In genomic region chr11:1521382-1522080, GRCh38 we compare ENCODE assay signal across 10 cellular contexts. TPM values are rescaled to one million over a fixed set of nuclear protein-coding genes. Genes with fewer than 3 reads are reported as not detected.
A peak's percentile ranks its signal among the peaks of the same experiment; 100 is the strongest.
DNase-seq lines count a peak whose midpoint lies in the region; ATAC-seq and TF ChIP-seq lines count a peak whose summit lies in the region.
"Had no signal": no experiment of that assay in that cellular context is flagged by ENCODE, and none has a peak within 500 bp of the region (broad histone marks: within the 10 kb centered on the region; RNA-seq: fewer than 3 reads in every experiment).

No MANE protein-coding gene starts in this region.

- no peaks in the 10 kb centered on the region for H3K27me3 Mint-ChIP-seq in naive thymus-derived CD4-positive, alpha-beta T cell
- H3K27me3 Mint-ChIP-seq: activated naive CD4-positive, alpha-beta T cell treated with anti-CD3 and anti-CD28 coated beads, Interleukin-2, amount 50 U/mL, for 24 hours had no signal

- WGBS in SK-N-SH (ENCODE audit: low lambda C conversion rate): 93% methylated on average over 19 of the region's 21 CpGs

- peaks cover 3 to 86% (median 69%) of the 10 kb centered on the region in 7 donors for H3K4me1 Mint-ChIP-seq in naive thymus-derived CD4-positive, alpha-beta T cell

- H3K4me2 ChIP-seq in SK-N-SH: no peak overlapping the region

- H3K36me3 Mint-ChIP-seq in naive thymus-derived CD4-positive, alpha-beta T cell: no peaks in the 10 kb centered on the region
- H3K36me3 Mint-ChIP-seq: activated naive CD4-positive, alpha-beta T cell treated with anti-CD3 and anti-CD28 coated beads, Interleukin-2, amount 50 U/mL, for 24 hours had no signal

- TF ChIP-seq RAD21 in SK-N-SH (IDR thresholded peaks at IDR 0.05; ENCODE audit: low read length): no peak

- H2AFZ ChIP-seq in SK-N-SH (ENCODE audit: low read depth): no peak overlapping the region

- peaks cover 0 to 17% (median 0%) of the 10 kb centered on the region in 3 experiments for H3K36me3 ChIP-seq in naive thymus-derived CD4-positive, alpha-beta T cell (ENCODE audit: control insufficient read depth in 2 of 3, insufficient read depth in 3 of 3, low read length in 3 of 3)
- no peaks in the 10 kb centered on the region for H3K36me3 ChIP-seq in SK-N-SH (replicated peaks in 1 of 2; ENCODE audit: control insufficient read depth in 1 of 2, insufficient read depth in 2 of 2, low read length in 1 of 2)
- H3K36me3 ChIP-seq: lower lobe of right lung, thoracic aorta had no signal

- H3K4me1 ChIP-seq in naive thymus-derived CD4-positive, alpha-beta T cell (ENCODE audit: control insufficient read depth in 2 of 2, insufficient read depth in 2 of 2, low read length in 2 of 2): peaks cover 9% of the 10 kb centered on the region in 2 donors
- peaks cover 0 to 2% of the 10 kb centered on the region in 2 experiments; a peak in 1 of 4 replicates for H3K4me1 ChIP-seq in SK-N-SH (ENCODE audit: control insufficient read depth in 1 of 2, insufficient read depth in 2 of 2, low read depth in 1 of 2, low read length in 1 of 2)

- H3K9me3 ChIP-seq in naive thymus-derived CD4-positive, alpha-beta T cell (ENCODE audit: control insufficient read depth in 2 of 3, low read length in 3 of 3): no peaks in the 10 kb centered on the region
- H3K9me3 ChIP-seq in SK-N-SH: no peaks in the 10 kb centered on the region
- H3K9me3 ChIP-seq: lower lobe of right lung, thoracic aorta had no signal

- no peak overlapping the region for H3K9ac ChIP-seq in SK-N-SH

- peaks cover 92% of the 10 kb centered on the region for H4K20me1 ChIP-seq in SK-N-SH (ENCODE audit: insufficient read depth)

- no peak overlapping the region for H3K4me3 ChIP-seq in naive thymus-derived CD4-positive, alpha-beta T cell (ENCODE audit: low read length)
- H3K4me3 ChIP-seq in SK-N-SH (ENCODE audit: low read depth in 2 of 2, low read length in 1 of 2): no peak overlapping the region
- H3K4me3 ChIP-seq: lower lobe of right lung, thoracic aorta had no signal

- intact Hi-C loops in naive thymus-derived CD4-positive, alpha-beta T cell (cut with micrococcal nuclease): no loop called here

- H3K9me3 Mint-ChIP-seq in naive thymus-derived CD4-positive, alpha-beta T cell: no peaks in the 10 kb centered on the region
- H3K9me3 Mint-ChIP-seq: activated naive CD4-positive, alpha-beta T cell treated with anti-CD3 and anti-CD28 coated beads, Interleukin-2, amount 50 U/mL, for 24 hours had no signal

- H3K27ac Mint-ChIP-seq in naive thymus-derived CD4-positive, alpha-beta T cell: peak overlapping the region in 1 of 9 donors; percentile 78
- H3K27ac Mint-ChIP-seq: activated naive CD4-positive, alpha-beta T cell treated with anti-CD3 and anti-CD28 coated beads, Interleukin-2, amount 50 U/mL, for 24 hours had no signal

- no peaks in the 10 kb centered on the region for H3K9me2 ChIP-seq in SK-N-SH

- CTCF ChIA-PET in naive thymus-derived CD4-positive, alpha-beta T cell (lab: Charles Lee): no interaction called here
- CTCF ChIA-PET in SK-N-SH (lab: Yijun Ruan, JAX): interaction anchor here (1.0 to 1.1 kb wide), 2 partner anchors 53 to 74 kb away, joined by 3 to 4 read pairs; no protein-coding TSS in a partner anchor

- H3K4me3 Mint-ChIP-seq in naive thymus-derived CD4-positive, alpha-beta T cell: no peak overlapping the region
- H3K4me3 Mint-ChIP-seq: activated naive CD4-positive, alpha-beta T cell treated with anti-CD3 and anti-CD28 coated beads, Interleukin-2, amount 50 U/mL, for 24 hours had no signal

- no peaks in the 10 kb centered on the region for H3F3A ChIP-seq in SK-N-SH (replicated peaks; ENCODE audit: insufficient read depth)

- no peaks in the 10 kb centered on the region for H3K27me3 ChIP-seq in naive thymus-derived CD4-positive, alpha-beta T cell (ENCODE audit: control insufficient read depth in 2 of 2, insufficient read depth in 2 of 2, low read length in 2 of 2)
- no peaks in the 10 kb centered on the region for H3K27me3 ChIP-seq in SK-N-SH (ENCODE audit: insufficient read depth)

- peaks cover 62% of the 10 kb centered on the region for H3K79me2 ChIP-seq in SK-N-SH (ENCODE audit: insufficient read depth)

- no peak for DNase-seq in naive thymus-derived CD4-positive, alpha-beta T cell
- no peak for DNase-seq in T-helper 2 cell
- DNase-seq in SK-N-SH: no peak
- no peak for DNase-seq in left lobe of liver (ENCODE audit: low spot score)
- DNase-seq: lower lobe of right lung had no signal

- TF ChIP-seq CTCF in SK-N-SH (IDR thresholded peaks at IDR 0.05): no peak

- no peak for TF ChIP-seq EP300 in SK-N-SH (IDR thresholded peaks at IDR 0.05; ENCODE audit: borderline replicate concordance in 1 of 2, low read depth in 1 of 2, low read length in 1 of 2)

- H3K27ac ChIP-seq in naive thymus-derived CD4-positive, alpha-beta T cell (ENCODE audit: low read depth, low read length): no peak overlapping the region
- H3K27ac ChIP-seq in SK-N-SH (ENCODE audit: low read depth in 2 of 2, low read length in 1 of 2): no peak overlapping the region
- H3K27ac ChIP-seq: lower lobe of right lung, thoracic aorta had no signal

- ATAC-seq in GM18873 (IDR thresholded peaks at IDR 0.05; ENCODE audit: low FRiP score, unreplicated experiment) (peak; percentile 77), GM21576 (IDR thresholded peaks at IDR 0.05; ENCODE audit: unreplicated experiment) (peak; percentile 87), HG03378 (IDR thresholded peaks at IDR 0.05; ENCODE audit: unreplicated experiment) (peak; percentile 76), left lobe of liver (no peak)
- ATAC-seq in naive thymus-derived CD4-positive, alpha-beta T cell: peak; percentile 54
- ATAC-seq: lower lobe of right lung had no signal

- POLR2A ChIA-PET in naive thymus-derived CD4-positive, alpha-beta T cell (lab: Charles Lee): interaction anchor here (0.6 to 0.7 kb wide), 2 partner anchors 11 to 701 kb away, joined by 3 to 5 read pairs; no protein-coding TSS in a partner anchor
- POLR2A ChIA-PET in SK-N-SH (lab: Yijun Ruan, JAX): no interaction called here

TF ChIP-seq in SK-N-SH, 30 proteins besides CTCF, POLR2A, EP300 and RAD21:
- TF ChIP-seq YY1 (IDR thresholded peaks at IDR 0.05; ENCODE audit: low read depth) (no peak), GABPA (IDR thresholded peaks at IDR 0.05; ENCODE audit: low read depth) (no peak)

RNA-seq across cellular contexts. Expression of gene MOB2, which starts 35.0 kb away (rescaled TPM):
- 10 to 100 TPM; 38.4 to 59.8 (median 51.2) TPM for total RNA-seq in naive thymus-derived CD4-positive, alpha-beta T cell
- 10 to 100 TPM; 37.6 to 53.8 TPM for polyA plus RNA-seq in naive thymus-derived CD4-positive, alpha-beta T cell
- polyA plus RNA-seq in SK-N-SH (2012; rRNA removed): 45.8 and 52.1 TPM in 2 replicates
- 21.5 and 33.4 TPM in 2 replicates for polyA plus RNA-seq in SK-N-SH (2012; cell fraction: cytosol; rRNA removed)
- 76.0 and 80.7 TPM in 2 replicates for polyA plus RNA-seq in SK-N-SH (2012; cell fraction: nucleus; rRNA removed)
- 12.6 TPM for total RNA-seq in left lobe of liver

RNA-seq across cellular contexts. Expression of gene DUSP8, which starts 50.5 kb away (rescaled TPM):
- 10 to 100 TPM in 2 of 5 experiments, 1 to 10 TPM in 2, under 1 TPM in 1; 0.41 to 79.3 (median 4.4) TPM for total RNA-seq in naive thymus-derived CD4-positive, alpha-beta T cell
- polyA plus RNA-seq in naive thymus-derived CD4-positive, alpha-beta T cell: under 1 TPM; 0.22 to 0.35 TPM
- 2.0 and 2.2 TPM in 2 replicates for polyA plus RNA-seq in SK-N-SH (2012; rRNA removed)
- polyA plus RNA-seq in SK-N-SH (2012; cell fraction: cytosol; rRNA removed): 1.1 and 1.6 TPM in 2 replicates
- polyA plus RNA-seq in SK-N-SH (2012; cell fraction: nucleus; rRNA removed): 3.9 and 5.4 TPM in 2 replicates
- total RNA-seq in left lobe of liver: 0.23 TPM
